In the genomic region with DNA sequence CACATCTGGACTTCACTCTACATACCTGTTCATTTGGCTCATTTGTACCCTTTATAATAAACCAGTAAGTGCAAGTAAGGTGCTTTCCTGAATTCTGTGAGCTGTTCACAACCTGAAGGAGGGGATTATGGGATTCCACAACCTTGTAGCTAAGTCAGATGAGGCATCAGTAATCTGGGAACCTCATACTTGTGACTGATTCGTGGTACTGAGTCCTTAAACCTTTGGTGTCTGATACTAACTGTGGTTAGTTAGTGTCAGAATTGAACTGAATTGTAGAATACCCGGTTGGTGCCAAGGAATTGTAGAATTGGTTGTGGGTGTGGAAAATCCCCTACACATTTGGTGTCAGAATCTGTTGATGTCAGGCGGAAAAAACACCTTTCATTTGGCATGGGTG, we compare ENCODE assay signal across 30 cellular contexts.
DNase-seq lines count a peak whose midpoint lies in the region; ATAC-seq, FAIRE-seq and TF ChIP-seq lines count a peak whose summit lies in the region.
"Had no signal": no experiment of that assay in that cellular context is flagged by ENCODE, and none has a peak within 500 bp of the region (broad histone marks: within the 10 kb centered on the region; RNA-seq: fewer than 3 reads in every experiment).

No MANE protein-coding gene starts in this region.

- no peaks in the 10 kb centered on the region for H3K36me3 Mint-ChIP-seq in activated naive CD4-positive, alpha-beta T cell treated with anti-CD3 and anti-CD28 coated beads, Interleukin-2, amount 50 U/mL, for 72 hours
- H3K36me3 Mint-ChIP-seq: CD14-positive monocyte; CD8-positive, alpha-beta memory T cell; IgD-negative memory B cell had no signal

- TF ChIP-seq CTCF in keratinocyte (optimal IDR thresholded peaks at IDR 0.05 in 1 of 3, IDR thresholded peaks at IDR 0.05 in 1 of 3, conservative IDR thresholded peaks at IDR 0.05 in 1 of 3; ENCODE audit: extremely low read depth in 1 of 3, insufficient read depth in 2 of 3, low read length in 3 of 3), result no peak

- H3K27ac ChIP-seq in keratinocyte (ENCODE audit: control insufficient read depth, insufficient read depth, low read length), result no peak overlapping the region
- H3K27ac ChIP-seq: KMS-11, RWPE1 had no signal

- no peak overlapping the region for H3K4me3 ChIP-seq in keratinocyte (ENCODE audit: control insufficient read depth in 2 of 3, extremely low read depth in 1 of 3, insufficient read depth in 2 of 3, low read depth in 1 of 3, low read length in 3 of 3)
- H3K4me3 ChIP-seq: HAP-1 had no signal

- dilution Hi-C loops in keratinocyte (cut with MboI; ENCODE audit: extremely low pct_ligation_motif_present, low sequenced_read_pairs), result no loop called here

- no peaks in the 10 kb centered on the region for H3K9me3 ChIP-seq in keratinocyte (ENCODE audit: control insufficient read depth, low read depth, low read length)
- H3K9me3 ChIP-seq: BE2C, HAP-1 had no signal

- H2AFZ ChIP-seq in keratinocyte (ENCODE audit: control insufficient read depth, low read length), result no peak overlapping the region

- H3K27me3 ChIP-seq in keratinocyte (ENCODE audit: control insufficient read depth, extremely low read depth, insufficient read depth, low read length), result no peaks in the 10 kb centered on the region
- H3K27me3 ChIP-seq: BE2C had no signal

- no peak overlapping the region for H3K4me2 ChIP-seq in keratinocyte (ENCODE audit: control insufficient read depth, extremely low read depth, insufficient read depth, low read depth, low read length)
- H3K4me2 ChIP-seq: KMS-11 had no signal

- H4K20me1 ChIP-seq in keratinocyte (ENCODE audit: control insufficient read depth, extremely low read depth, insufficient read depth, low read length), result no peaks in the 10 kb centered on the region

- no peaks in the 10 kb centered on the region for H3K79me2 ChIP-seq in keratinocyte (ENCODE audit: control insufficient read depth, insufficient read depth, low read length)

- peak; percentile 27 to 36 for ATAC-seq in activated CD4-positive, CD25-positive, alpha-beta regulatory T cell treated with anti-CD3 and anti-CD28 coated beads, Interleukin-2, amount 50 U/mL, for 24 hours
- peak; percentile 27 to 44 for ATAC-seq in activated naive CD4-positive, alpha-beta T cell treated with anti-CD3 and anti-CD28 coated beads, Interleukin-2, amount 50 U/mL, for 72 hours
- no peak for ATAC-seq in HG02938 (IDR thresholded peaks at IDR 0.05; ENCODE audit: unreplicated experiment)
- ATAC-seq in HG03439 (IDR thresholded peaks at IDR 0.05; ENCODE audit: unreplicated experiment), result no peak
- ATAC-seq: Panc1 had no signal

- no peak overlapping the region for H3K27ac Mint-ChIP-seq in activated naive CD4-positive, alpha-beta T cell treated with anti-CD3 and anti-CD28 coated beads, Interleukin-2, amount 50 U/mL, for 72 hours
- H3K27ac Mint-ChIP-seq: CD8-positive, alpha-beta memory T cell; HFFc6; IgD-negative memory B cell had no signal

- no peak for DNase-seq in activated CD4-positive, CD25-positive, alpha-beta regulatory T cell treated with anti-CD3 and anti-CD28 coated beads, Interleukin-2, amount 50 U/mL, for 72 hours
- DNase-seq in activated naive CD4-positive, alpha-beta T cell treated with anti-CD3 and anti-CD28 coated beads, Interleukin-2, amount 50 U/mL, for 72 hours (ENCODE audit: low spot score in 2 of 2), result no peak
- DNase-seq in activated naive CD4-positive, alpha-beta T cell treated with anti-CD3 and anti-CD28 coated beads, Interleukin-2, amount 50 U/mL, for 16 hours, result no peak
- DNase-seq in keratinocyte (ENCODE audit: low read depth, low spot score), result no peak
- DNase-seq in foreskin melanocyte, result no peak
- DNase-seq: 8988T; ACHN; BE2C; CD8-positive, alpha-beta memory T cell; DMS 273 treated with DMSO at 0.1 percent for 48 hours; DMS79; EL; GDM1; GOT3; HFFc6; MM.1S; NCI-H2029; NCI-H446 treated with DMSO at 0.1 percent for 48 hours; NCI-H526; SHP77 had no signal

- H3K9ac ChIP-seq in keratinocyte (ENCODE audit: control insufficient read depth, extremely low read depth, insufficient read depth, low read length), result no peak overlapping the region
- H3K9ac ChIP-seq: KMS-11 had no signal

- H3K9me1 ChIP-seq in keratinocyte (ENCODE audit: control insufficient read depth, extremely low read depth, insufficient read depth, low read length), result no peaks in the 10 kb centered on the region

- peak; percentile 34 for FAIRE-seq in keratinocyte (lab: Jason Lieb, UNC)
- FAIRE-seq: GM12892 had no signal

- H3K9me3 Mint-ChIP-seq in activated naive CD4-positive, alpha-beta T cell treated with anti-CD3 and anti-CD28 coated beads, Interleukin-2, amount 50 U/mL, for 72 hours, result no peaks in the 10 kb centered on the region
- H3K9me3 Mint-ChIP-seq: CD8-positive, alpha-beta memory T cell; HFFc6 had no signal

- H3K4me1 ChIP-seq in keratinocyte (ENCODE audit: control insufficient read depth, extremely low read depth, insufficient read depth, low read length), result peaks cover 23% of the 10 kb centered on the region

- no peaks in the 10 kb centered on the region for H3K36me3 ChIP-seq in keratinocyte (ENCODE audit: control insufficient read depth in 2 of 2, extremely low read depth in 1 of 2, insufficient read depth in 2 of 2, low read length in 2 of 2)
- H3K36me3 ChIP-seq: BE2C, HAP-1 had no signal

Comparison
In these comparisons a context has a peak if more than half of its experiments do, and no peak if none do; other contexts are left out.
1. ATAC-seq: peak in activated CD4-positive, CD25-positive, alpha-beta regulatory T cell treated with anti-CD3 and anti-CD28 coated beads, Interleukin-2, amount 50 U/mL, for 24 hours (2 of 2) and activated naive CD4-positive, alpha-beta T cell treated with anti-CD3 and anti-CD28 coated beads, Interleukin-2, amount 50 U/mL, for 72 hours (2 of 2); none in HG02938 (single experiment) and HG03439 (single experiment).